10 cellular contexts compared by ENCODE assay signal in genomic region chr1:44676484-44677200, GRCh38. TPM values are rescaled to one million over a fixed set of nuclear protein-coding genes. Genes with fewer than 3 reads are reported as not detected.
A peak's percentile ranks its signal among the peaks of the same experiment; 100 is the strongest.
DNase-seq lines count a peak whose midpoint lies in the region; ATAC-seq and TF ChIP-seq lines count a peak whose summit lies in the region.
"Had no signal": no experiment of that assay in that cellular context is flagged by ENCODE, and none has a peak within 500 bp of the region (broad histone marks: within the 10 kb centered on the region; RNA-seq: fewer than 3 reads in every experiment).

No MANE protein-coding gene starts in this region.

- H3K4me3 Mint-ChIP-seq in activated T-helper 17 cell treated with anti-CD3 and anti-CD28 coated beads, Interleukin-2, amount 50 U/mL, for 72 hours: no peak overlapping the region
- H3K4me3 Mint-ChIP-seq: CD4-positive, alpha-beta T cell had no signal

- no peaks in the 10 kb centered on the region for H3K27me3 ChIP-seq in heart left ventricle
- H3K27me3 ChIP-seq in RWPE2 (ENCODE audit: insufficient read depth, poor library complexity, severe bottlenecking): no peaks in the 10 kb centered on the region
- H3K27me3 ChIP-seq in upper lobe of right lung: no peaks in the 10 kb centered on the region

- H3K9me3 ChIP-seq in heart left ventricle: no peaks in the 10 kb centered on the region
- no peaks in the 10 kb centered on the region for H3K9me3 ChIP-seq in RWPE2 (ENCODE audit: severe bottlenecking)
- H3K9me3 ChIP-seq in upper lobe of right lung: no peaks in the 10 kb centered on the region

- intact Hi-C loops in heart left ventricle (cut with DNase I): loop anchor here in 1 of 10 donors (10.0 kb wide), 1 partner anchor 58 kb away; the partner anchor contains the start of genes KIF2C and RNU5D-1
- intact Hi-C loops in left cardiac atrium (cut with DNase I): no loop called here
- intact Hi-C loops in upper lobe of right lung (cut with DNase I): no loop called here

- no peaks in the 10 kb centered on the region for H3K27me3 Mint-ChIP-seq in activated T-helper 17 cell treated with anti-CD3 and anti-CD28 coated beads, Interleukin-2, amount 50 U/mL, for 72 hours
- H3K27me3 Mint-ChIP-seq: CD4-positive, alpha-beta T cell had no signal

- 68 to 78% (median 71%) methylated on average over 5 of the region's 5 CpGs for WGBS in heart left ventricle, 4 donors

- no peaks in the 10 kb centered on the region for H3K36me3 ChIP-seq in heart left ventricle
- H3K36me3 ChIP-seq in RWPE2 (ENCODE audit: low read depth): no peaks in the 10 kb centered on the region
- no peaks in the 10 kb centered on the region for H3K36me3 ChIP-seq in upper lobe of right lung

- H3K4me1 ChIP-seq in heart left ventricle (peaks cover 0 to 62% (median 21%) of the 10 kb centered on the region in 12 donors), RWPE2 (ENCODE audit: insufficient read depth, poor library complexity, severe bottlenecking) (peaks cover 19% of the 10 kb centered on the region), upper lobe of right lung (peaks cover 40% of the 10 kb centered on the region)

- H3K9me3 Mint-ChIP-seq in activated T-helper 17 cell treated with anti-CD3 and anti-CD28 coated beads, Interleukin-2, amount 50 U/mL, for 72 hours: no peaks in the 10 kb centered on the region
- H3K9me3 Mint-ChIP-seq: CD4-positive, alpha-beta T cell had no signal

- H3K27ac ChIP-seq in heart left ventricle: peak overlapping the region in 8 of 12 donors; percentile 3 to 96 (median 30)
- peak overlapping the region; percentile 23 for H3K27ac ChIP-seq in RWPE2 (ENCODE audit: poor library complexity, severe bottlenecking)
- peak overlapping the region; percentile 97 for H3K27ac ChIP-seq in upper lobe of right lung
- H3K27ac ChIP-seq: SK-N-MC had no signal

- DNase-seq in heart left ventricle (no peak), left cardiac atrium (no peak), RWPE2 (ENCODE audit: low spot score) (no peak), foreskin melanocyte (peak; percentile 68), upper lobe of right lung (no peak), cerebellum (ENCODE audit: low spot score) (no peak)
- DNase-seq: CD4-positive, alpha-beta T cell had no signal

- peaks cover 15% of the 10 kb centered on the region for H3K4me1 Mint-ChIP-seq in activated T-helper 17 cell treated with anti-CD3 and anti-CD28 coated beads, Interleukin-2, amount 50 U/mL, for 72 hours

- TF ChIP-seq POLR2A in heart left ventricle (IDR thresholded peaks at IDR 0.05): no peak

- no peak overlapping the region for H3K27ac Mint-ChIP-seq in activated T-helper 17 cell treated with anti-CD3 and anti-CD28 coated beads, Interleukin-2, amount 50 U/mL, for 72 hours
- H3K27ac Mint-ChIP-seq: CD4-positive, alpha-beta T cell had no signal

- no peaks in the 10 kb centered on the region for H3K36me3 Mint-ChIP-seq in activated T-helper 17 cell treated with anti-CD3 and anti-CD28 coated beads, Interleukin-2, amount 50 U/mL, for 72 hours (ENCODE audit: low read depth)

- TF ChIP-seq CTCF in heart left ventricle (IDR thresholded peaks at IDR 0.05) (no peak), RWPE2 (IDR thresholded peaks at IDR 0.05; ENCODE audit: poor library complexity, severe bottlenecking) (no peak), upper lobe of right lung (IDR thresholded peaks at IDR 0.05) (no peak)

- ATAC-seq in heart left ventricle (no peak), left cardiac atrium (no peak), RWPE2 (ENCODE audit: low read depth) (no peak), upper lobe of right lung (no peak), HG02763 (IDR thresholded peaks at IDR 0.05; ENCODE audit: unreplicated experiment) (no peak)
- no peak for ATAC-seq in activated T-helper 17 cell treated with anti-CD3 and anti-CD28 coated beads, Interleukin-2, amount 50 U/mL, for 72 hours (replicated peaks)

- no peak overlapping the region for H3K4me3 ChIP-seq in heart left ventricle
- no peak overlapping the region for H3K4me3 ChIP-seq in RWPE2 (ENCODE audit: severe bottlenecking)
- no peak overlapping the region for H3K4me3 ChIP-seq in upper lobe of right lung
- H3K4me3 ChIP-seq: SK-N-MC had no signal

RNA-seq across cellular contexts. Expression of gene ARMH1, which starts 2.1 kb away (rescaled TPM):
- total RNA-seq in heart left ventricle (1 to 10 TPM in 2 of 9 donors, under 1 TPM in 4, not detected in 3; 0.33 to 9.9 (median 0.64) TPM), left cardiac atrium (1 to 10 TPM in 1 of 2 donors, under 1 TPM in 1; 0.16 to 1.2 TPM), upper lobe of right lung (5.9 TPM), cerebellum (5.2 TPM)
- polyA plus RNA-seq in heart left ventricle: under 1 TPM; 0.62 to 0.88 TPM
- 10 to 100 TPM; 10.7 to 65.8 TPM for total RNA-seq in activated T-helper 17 cell treated with anti-CD3 and anti-CD28 coated beads, Interleukin-2, amount 50 U/mL, for 72 hours

RNA-seq across cellular contexts. Expression of gene TMEM53, which starts 2.4 kb away (rescaled TPM):
- total RNA-seq in heart left ventricle (10 to 100 TPM in 6 of 9 donors, 1 to 10 TPM in 3; 8.5 to 18.1 (median 12.5) TPM), left cardiac atrium (10 to 100 TPM; 11.1 to 11.4 TPM), upper lobe of right lung (13.9 TPM), cerebellum (4.7 TPM)
- polyA plus RNA-seq in heart left ventricle: 10 to 100 TPM in 1 of 2 donors, 1 to 10 TPM in 1; 8.6 to 20.0 TPM
- total RNA-seq in activated T-helper 17 cell treated with anti-CD3 and anti-CD28 coated beads, Interleukin-2, amount 50 U/mL, for 72 hours: 1 to 10 TPM; 3.5 to 4.2 TPM

RNA-seq across cellular contexts. Expression of gene RNU5D-1, which starts 54.3 kb away (rescaled TPM):
- total RNA-seq in heart left ventricle: not detected
- not detected for polyA plus RNA-seq in heart left ventricle
- not detected for total RNA-seq in left cardiac atrium
- not detected for total RNA-seq in upper lobe of right lung
- not detected for total RNA-seq in activated T-helper 17 cell treated with anti-CD3 and anti-CD28 coated beads, Interleukin-2, amount 50 U/mL, for 72 hours
- total RNA-seq in cerebellum: not detected
- total RNA-seq: CD4-positive, alpha-beta T cell had no signal

Comparison
In these comparisons a context has a peak if more than half of its experiments do, and no peak if none do; other contexts are left out.
1. H3K27ac ChIP-seq: peak in every context shown above with its lines; median percentile 97 in upper lobe of right lung; 30 in heart left ventricle; 23 in RWPE2.